ENCODE assay signal across 32 cellular contexts in genomic region chr5:158170060-158170459, GRCh38.
"Had no signal": no experiment of that assay in that cellular context is flagged by ENCODE, and none has a peak within 500 bp of the region (broad histone marks: within the 10 kb centered on the region; RNA-seq: fewer than 3 reads in every experiment).

No MANE protein-coding gene starts in this region.

- H3K4me2 ChIP-seq: smooth muscle cell had no signal

- DNase-seq: activated CD4-positive, alpha-beta T cell treated with anti-CD3 and anti-CD28 coated beads for 36 hours; activated CD4-positive, alpha-beta T cell treated with anti-CD3 and anti-CD28 coated beads, Interleukin-2, amount 50 U/mL, for 48 hours; activated CD4-positive, CD25-positive, alpha-beta regulatory T cell; activated CD8-positive, alpha-beta memory T cell treated with anti-CD3 and anti-CD28 coated beads for 24 hours; activated effector memory CD4-positive, alpha-beta T cell treated with Interleukin-2 at 50 U/mL for 16 hours; activated naive CD4-positive, alpha-beta T cell treated with Interleukin-2 at 50 U/mL for 16 hours; adrenal gland; cerebellar nuclear complex; dorsolateral prefrontal cortex; effector memory CD4-positive, alpha-beta T cell; gastrocnemius medialis; head of caudate nucleus; hypothalamus; immature natural killer cell; kidney; midbrain; nephron progenitor cell; ovary; retina; sigmoid colon; stimulated activated CD4-positive, alpha-beta T cell treated with anti-CD3 and anti-CD28 coated beads, Interleukin-1b, Interleukin-23, amount 100 ng/mL, for 48 hours; stimulated activated CD4-positive, alpha-beta T cell treated with anti-CD3 and anti-CD28 coated beads, Interleukin-4, amount 100 ng/mL, for 4 hours; stimulated activated CD8-positive, alpha-beta memory T cell treated with anti-CD3 and anti-CD28 coated beads, Interleukin-4, amount 100 ng/mL, for 48 hours; stimulated activated naive CD8-positive, alpha-beta T cell treated with anti-CD3 and anti-CD28 coated beads, Interleukin-15, amount 100 ng/mL, for 72 hours; T-helper 1 cell; tibial artery had no signal

- H3K27me3 ChIP-seq: adrenal gland, ascending aorta, cardiac muscle cell, gastrocnemius medialis, ovary, sigmoid colon, suprapubic skin, tibial artery had no signal

- H3K4me3 ChIP-seq: adrenal gland, ascending aorta, cardiac muscle cell, coronary artery, dorsolateral prefrontal cortex, gastrocnemius medialis, ovary, prostate gland, sigmoid colon, smooth muscle cell, suprapubic skin, tibial artery had no signal

- H3K4me1 ChIP-seq: adrenal gland, gastrocnemius medialis, prostate gland had no signal

- H3K9me3 ChIP-seq: adrenal gland, ascending aorta, gastrocnemius medialis, ovary, prostate gland, sigmoid colon, suprapubic skin, tibial artery had no signal

- H3K36me3 ChIP-seq: adrenal gland, ascending aorta, cardiac muscle cell, gastrocnemius medialis, ovary, prostate gland, sigmoid colon, suprapubic skin, tibial artery had no signal

- H3K27ac ChIP-seq: adrenal gland, ascending aorta, cardiac muscle cell, coronary artery, dorsolateral prefrontal cortex, gastrocnemius medialis, ovary, prostate gland, sigmoid colon, suprapubic skin, tibial artery had no signal

- FAIRE-seq: kidney had no signal
